In the genomic region with DNA sequence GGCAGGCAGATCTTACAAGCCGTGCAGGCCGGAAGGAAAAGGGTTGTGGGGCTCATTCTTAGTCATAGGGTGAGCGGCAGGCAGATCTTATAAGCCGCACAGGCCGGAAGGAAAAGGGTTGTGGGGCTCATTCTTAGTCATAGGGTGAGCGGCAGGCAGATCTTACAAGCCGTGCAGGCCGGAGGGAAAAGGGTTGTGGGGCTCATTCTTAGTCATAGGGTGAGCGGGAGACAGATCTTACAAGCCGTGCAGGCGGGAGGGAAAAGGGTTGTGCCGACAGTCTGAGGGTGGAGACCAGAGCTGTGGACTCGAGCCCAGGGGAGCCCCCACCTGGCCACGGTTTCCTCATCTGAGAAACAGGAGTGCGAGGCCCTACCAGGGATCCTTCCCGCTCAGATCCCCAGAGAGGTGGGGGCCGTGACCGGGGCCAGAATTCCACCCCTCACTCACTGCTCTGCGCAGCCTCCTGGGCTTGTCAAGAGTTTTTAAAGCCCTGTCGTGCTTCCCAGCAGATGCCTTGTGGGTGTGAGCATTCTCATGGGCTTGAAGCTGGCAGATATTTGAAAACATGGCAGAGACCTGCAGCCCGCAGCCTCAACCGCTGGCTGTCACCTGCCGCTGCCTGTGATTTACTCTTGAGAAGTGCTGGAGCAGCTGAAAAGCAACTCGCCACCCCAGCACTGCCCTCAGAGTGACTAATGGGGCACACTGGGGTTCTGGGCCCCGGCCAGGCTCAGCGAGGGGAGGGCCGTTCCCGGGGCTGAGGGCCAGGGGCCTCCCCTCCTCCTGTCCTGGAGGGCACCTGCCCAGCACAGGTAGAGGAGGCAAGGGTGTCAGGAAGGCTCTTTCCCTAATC, we compare ENCODE assay signal across 8 cellular contexts. TPM values are rescaled to one million over a fixed set of nuclear protein-coding genes. Genes with fewer than 3 reads are reported as not detected.
A peak's percentile ranks its signal among the peaks of the same experiment; 100 is the strongest.
DNase-seq lines count a peak whose midpoint lies in the region; ATAC-seq and TF ChIP-seq lines count a peak whose summit lies in the region.

No MANE protein-coding gene starts in this region.

- DNase-seq in A172 (ENCODE audit: low spot score) (peak; percentile 98), T-helper 22 cell (ENCODE audit: low read depth) (peak; percentile 81), ascending aorta (ENCODE audit: low spot score in 2 of 2) (peak; percentile 22 to 81), lung (ENCODE audit: low spot score) (peak; percentile 43), NCI-H1694 treated with DMSO at 0.1 percent for 48 hours (lab: John Stamatoyannopoulos, UW) (no peak)
- DNase-seq in stimulated activated CD8-positive, alpha-beta memory T cell treated with anti-CD3 and anti-CD28 coated beads, Interleukin-7, amount 100 ng/mL, for 1 hour (ENCODE audit: low read depth in 2 of 2): peak; percentile 46 to 53

- H3K4me1 ChIP-seq in ascending aorta (no peaks in the 10 kb centered on the region), lung (ENCODE audit: control insufficient read depth in 2 of 2, insufficient read depth in 2 of 2, low read length in 2 of 2) (no peaks in the 10 kb centered on the region)

- no peak for TF ChIP-seq CTCF in ascending aorta (IDR thresholded peaks at IDR 0.05)
- TF ChIP-seq CTCF in lung (IDR thresholded peaks at IDR 0.05; ENCODE audit: control extremely low read depth, extremely low read depth): no peak

- peak; percentile 48 for ATAC-seq in GM19328 (IDR thresholded peaks at IDR 0.05; ENCODE audit: unreplicated experiment)
- ATAC-seq in HG03469 (IDR thresholded peaks at IDR 0.05; ENCODE audit: unreplicated experiment): peak; percentile 62
- ATAC-seq in lung (ENCODE audit: insufficient read depth, low FRiP score): no peak

- H3K9me3 ChIP-seq in ascending aorta: no peaks in the 10 kb centered on the region
- H3K9me3 ChIP-seq in lung (ENCODE audit: control insufficient read depth in 2 of 2, insufficient read depth in 1 of 2, low read length in 1 of 2): peaks cover 0 to 2% of the 10 kb centered on the region in 2 donors

- intact Hi-C loops in ascending aorta (cut with DNase I): no loop called here

- H3K36me3 ChIP-seq in ascending aorta (no peaks in the 10 kb centered on the region), lung (ENCODE audit: control insufficient read depth in 2 of 2, insufficient read depth in 2 of 2, low read length in 2 of 2) (no peaks in the 10 kb centered on the region)

- WGBS in lung, 2 donors: 48 to 54% methylated on average over 28 of the region's 28 CpGs

- H3K4me3 ChIP-seq in ascending aorta (no peak overlapping the region), lung (no peak overlapping the region)

- no peak overlapping the region for H3K27ac ChIP-seq in ascending aorta
- peak overlapping the region in 1 of 2 donors; percentile 65 for H3K27ac ChIP-seq in lung (ENCODE audit: low read depth in 1 of 2, low read length in 1 of 2)

- no peaks in the 10 kb centered on the region for H3K27me3 ChIP-seq in ascending aorta
- H3K27me3 ChIP-seq in lung (ENCODE audit: control insufficient read depth, insufficient read depth): no peaks in the 10 kb centered on the region

RNA-seq across cellular contexts. Expression of a gene that starts 31.9 kb away (rescaled TPM):
- 8.3 and 9.0 TPM in 2 replicates for total RNA-seq in A172 (2014; rRNA removed; shearing (Covaris generic))
- total RNA-seq in ascending aorta: not detected
- 1 to 10 TPM in 1 of 2 donors, under 1 TPM in 1; 0.46 to 1.1 TPM for total RNA-seq in lung
- polyA plus RNA-seq in lung: 1 to 10 TPM in 1 of 2 donors, under 1 TPM in 1; 0.02 to 3.7 TPM

RNA-seq across cellular contexts. Expression of a gene that starts 55.8 kb away (rescaled TPM):
- 60.5 and 63.2 TPM in 2 replicates for total RNA-seq in A172 (2014; rRNA removed; shearing (Covaris generic))
- total RNA-seq in ascending aorta: 5.7 TPM
- 10 to 100 TPM in 1 of 2 donors, 1 to 10 TPM in 1; 7.5 to 12.5 TPM for total RNA-seq in lung
- polyA plus RNA-seq in lung: 10 to 100 TPM in 1 of 2 donors, 1 to 10 TPM in 1; 7.4 to 10.3 TPM
